In the genomic region with DNA sequence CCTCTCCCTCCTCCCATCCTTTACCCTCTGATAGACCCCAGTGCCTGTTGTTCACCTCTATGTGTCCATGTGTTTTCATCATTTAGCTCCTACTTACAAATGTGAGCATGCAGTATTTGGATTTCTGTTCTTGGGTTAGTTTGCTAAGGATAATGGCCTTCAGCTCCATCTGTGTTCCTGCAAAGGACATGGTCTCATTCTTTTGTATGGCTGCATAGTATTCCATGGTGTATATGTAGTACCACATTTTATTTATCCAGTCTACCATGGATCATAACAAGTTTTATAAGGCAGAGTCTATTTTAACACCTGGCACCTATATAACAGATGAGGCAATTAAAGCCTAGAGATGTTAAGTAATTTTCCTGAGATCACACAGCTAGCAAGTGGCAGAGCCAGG, we compare ENCODE assay signal across 20 cellular contexts.
"Had no signal": no experiment of that assay in that cellular context is flagged by ENCODE, and none has a peak within 500 bp of the region (broad histone marks: within the 10 kb centered on the region; RNA-seq: fewer than 3 reads in every experiment).

No MANE protein-coding gene starts in this region.

- DNase-seq: activated CD4-positive, alpha-beta T cell treated with anti-CD3 and anti-CD28 coated beads, Interleukin-2, amount 50 U/mL, for 1 hour; activated naive CD4-positive, alpha-beta T cell; activated T-cell treated with anti-CD3 and anti-CD28 coated beads for 4 hours; amniotic stem cell; cerebellar nuclear complex; endodermal cell; esophagus squamous epithelium; gastrocnemius medialis; hypothalamus; islet precursor cell; left cardiac atrium; right cardiac atrium; SW 1271; tibial artery had no signal

- H2AFZ ChIP-seq: parathyroid adenoma had no signal

- H3K4me1 Mint-ChIP-seq: endodermal cell had no signal

- H3K27me3 Mint-ChIP-seq: activated naive CD8-positive, alpha-beta T cell; stimulated activated naive CD8-positive, alpha-beta T cell treated with anti-CD3 and anti-CD28 coated beads, Interleukin-15, amount 100 ng/mL, for 72 hours had no signal

- H3K4me3 Mint-ChIP-seq: activated naive CD8-positive, alpha-beta T cell; endodermal cell; nephron; stimulated activated naive CD8-positive, alpha-beta T cell treated with anti-CD3 and anti-CD28 coated beads, Interleukin-15, amount 100 ng/mL, for 72 hours had no signal

- H3K27ac Mint-ChIP-seq: activated naive CD8-positive, alpha-beta T cell; endodermal cell; nephron had no signal

- H3K36me3 ChIP-seq: neutrophil had no signal

- H3K9me3 ChIP-seq: esophagus squamous epithelium, gastrocnemius medialis, neutrophil, tibial artery had no signal

- H3K9me3 Mint-ChIP-seq: endodermal cell; nephron; stimulated activated naive CD8-positive, alpha-beta T cell treated with anti-CD3 and anti-CD28 coated beads, Interleukin-15, amount 100 ng/mL, for 72 hours had no signal

- H3K27me3 ChIP-seq: esophagus squamous epithelium, gastrocnemius medialis, neutrophil, tibial artery had no signal

- H3K9ac ChIP-seq: parathyroid adenoma had no signal

- H3K27ac ChIP-seq: coronary artery, esophagus squamous epithelium, gastrocnemius medialis, neutrophil, parathyroid adenoma, tibial artery had no signal

- ATAC-seq: gastrocnemius medialis, right cardiac atrium had no signal

- H3K4me1 ChIP-seq: parathyroid adenoma had no signal

- H3K4me3 ChIP-seq: coronary artery, esophagus squamous epithelium, gastrocnemius medialis, tibial artery had no signal
